1 cellular context compared by ENCODE assay signal in the genomic region with DNA sequence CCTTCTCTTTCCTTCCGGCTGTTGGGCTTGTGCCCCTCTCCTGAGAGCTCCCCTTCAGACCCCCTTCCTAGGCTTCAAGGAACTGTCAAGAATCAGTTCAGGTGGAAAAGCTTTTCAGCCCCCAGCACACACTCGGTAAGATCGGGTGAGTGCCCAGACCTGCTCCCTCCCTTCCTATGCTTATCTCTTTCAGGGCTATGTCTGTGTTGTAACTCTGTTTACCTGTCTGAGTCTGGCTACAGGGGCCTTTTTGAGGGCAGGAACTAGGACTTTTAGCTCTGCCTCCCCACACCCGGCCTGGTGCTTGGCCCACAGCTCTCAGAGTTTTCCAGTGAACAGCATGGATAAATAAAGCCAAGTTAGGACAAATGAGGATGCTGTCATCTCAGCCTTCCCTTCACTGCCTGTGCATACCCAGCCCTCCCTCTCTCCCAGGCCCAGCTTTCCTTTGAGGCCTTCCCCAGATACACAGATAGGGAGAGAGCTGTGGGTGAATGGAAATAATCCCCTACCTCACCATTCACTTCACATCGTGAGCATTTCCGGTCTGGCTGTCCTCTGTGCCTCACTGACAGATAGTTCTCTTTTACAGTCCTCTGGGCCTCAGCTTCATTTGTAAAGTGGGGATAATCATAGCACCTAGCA.
TF ChIP-seq lines count a peak whose summit lies in the region.

No MANE protein-coding gene starts in this region.

TF ChIP-seq in HepG2, 621 proteins besides CTCF, POLR2A, EP300 and RAD21 (continued from another document and continues in another):
- no peak for TF ChIP-seq ZNF703 (CRISPR knock-in tag; IDR thresholded peaks at IDR 0.05; ENCODE audit: borderline replicate concordance)
- TF ChIP-seq HMG20B (CRISPR knock-in tag; conservative IDR thresholded peaks at IDR 0.05), result no peak; the same call in 1 of the 2 replicates
- TF ChIP-seq ZNF709 (CRISPR knock-in tag; IDR thresholded peaks at IDR 0.05), result peak; percentile 61; the same call in 1 of the 2 replicates
- 0 out of 2 replicates have a peak, but pooled peaks have one; percentile 36 for TF ChIP-seq ZNF468 (CRISPR knock-in tag; IDR thresholded peaks at IDR 0.05)
- no peak for TF ChIP-seq XBP1 (CRISPR knock-in tag; IDR thresholded peaks at IDR 0.05)
- TF ChIP-seq ZNF317 (CRISPR knock-in tag; IDR thresholded peaks at IDR 0.05), result no peak; the same call in 1 of the 2 replicates
- no peak for TF ChIP-seq ZNF777 (CRISPR knock-in tag; IDR thresholded peaks at IDR 0.05)
- TF ChIP-seq RNF2 (conservative IDR thresholded peaks at IDR 0.05; ENCODE audit: low read depth), result no peak
- TF ChIP-seq FOXJ3 (CRISPR knock-in tag; IDR thresholded peaks at IDR 0.05; ENCODE audit: borderline replicate concordance), result peak; percentile 85
- TF ChIP-seq ZNF503 (CRISPR knock-in tag; IDR thresholded peaks at IDR 0.05), result peak; percentile 78
- TF ChIP-seq ZBTB3 (CRISPR knock-in tag; IDR thresholded peaks at IDR 0.05; ENCODE audit: borderline replicate concordance, low read depth), result 0 out of 2 replicates have a peak, but pooled peaks have one; percentile 27
- TF ChIP-seq ZFP90 (CRISPR knock-in tag; IDR thresholded peaks at IDR 0.05; ENCODE audit: borderline replicate concordance), result peak; percentile 93
- TF ChIP-seq ATAD3A (CRISPR knock-in tag; IDR thresholded peaks at IDR 0.05), result no peak
- no peak for TF ChIP-seq ZNF33A (CRISPR knock-in tag; IDR thresholded peaks at IDR 0.05; ENCODE audit: borderline replicate concordance)
- no peak for TF ChIP-seq XRCC5 (optimal IDR thresholded peaks at IDR 0.05; ENCODE audit: low read length)
- no peak for TF ChIP-seq ZBTB46 (CRISPR knock-in tag; IDR thresholded peaks at IDR 0.05; ENCODE audit: borderline replicate concordance)
- TF ChIP-seq ZNF451 (CRISPR knock-in tag; IDR thresholded peaks at IDR 0.05), result 0 out of 2 replicates have a peak, but pooled peaks have one; percentile 26
- TF ChIP-seq NFAT5 (CRISPR knock-in tag; IDR thresholded peaks at IDR 0.05), result peak; percentile 31; the same call in 1 of the 2 replicates
- TF ChIP-seq ZNF441 (CRISPR knock-in tag; IDR thresholded peaks at IDR 0.05; ENCODE audit: borderline replicate concordance), result peak; percentile 70; the same call in 1 of the 2 replicates
- peak; percentile 79; the same call in 1 of the 2 replicates for TF ChIP-seq MIER3 (CRISPR knock-in tag; IDR thresholded peaks at IDR 0.05; ENCODE audit: borderline replicate concordance)
- TF ChIP-seq KLF9 (CRISPR knock-in tag; IDR thresholded peaks at IDR 0.05; ENCODE audit: low read depth), result no peak
- TF ChIP-seq ZNF335 (CRISPR knock-in tag; IDR thresholded peaks at IDR 0.05), result peak; percentile 70
- no peak for TF ChIP-seq RAD51 (IDR thresholded peaks at IDR 0.05; ENCODE audit: borderline replicate concordance)
- peak; percentile 96 for TF ChIP-seq FOXO1 (CRISPR knock-in tag; IDR thresholded peaks at IDR 0.05)
- no peak for TF ChIP-seq NR0B2 (CRISPR knock-in tag; IDR thresholded peaks at IDR 0.05)
- TF ChIP-seq DPF2 (CRISPR knock-in tag; IDR thresholded peaks at IDR 0.05; ENCODE audit: borderline replicate concordance, low read depth), result peak; percentile 86
- TF ChIP-seq GATAD1 (CRISPR knock-in tag; IDR thresholded peaks at IDR 0.05), result no peak; the same call in 1 of the 2 replicates
- TF ChIP-seq ZNF609 (CRISPR knock-in tag; IDR thresholded peaks at IDR 0.05; ENCODE audit: borderline replicate concordance), result peak; percentile 81
- peak; percentile 44; the same call in 1 of the 2 replicates for TF ChIP-seq ZNF460 (CRISPR knock-in tag; IDR thresholded peaks at IDR 0.05; ENCODE audit: borderline replicate concordance)
- TF ChIP-seq, protein P1, sequence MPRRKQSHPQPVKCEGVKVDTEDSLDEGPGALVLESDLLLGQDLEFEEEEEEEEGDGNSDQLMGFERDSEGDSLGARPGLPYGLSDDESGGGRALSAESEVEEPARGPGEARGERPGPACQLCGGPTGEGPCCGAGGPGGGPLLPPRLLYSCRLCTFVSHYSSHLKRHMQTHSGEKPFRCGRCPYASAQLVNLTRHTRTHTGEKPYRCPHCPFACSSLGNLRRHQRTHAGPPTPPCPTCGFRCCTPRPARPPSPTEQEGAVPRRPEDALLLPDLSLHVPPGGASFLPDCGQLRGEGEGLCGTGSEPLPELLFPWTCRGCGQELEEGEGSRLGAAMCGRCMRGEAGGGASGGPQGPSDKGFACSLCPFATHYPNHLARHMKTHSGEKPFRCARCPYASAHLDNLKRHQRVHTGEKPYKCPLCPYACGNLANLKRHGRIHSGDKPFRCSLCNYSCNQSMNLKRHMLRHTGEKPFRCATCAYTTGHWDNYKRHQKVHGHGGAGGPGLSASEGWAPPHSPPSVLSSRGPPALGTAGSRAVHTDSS (CRISPR knock-in tag; conservative IDR thresholded peaks at IDR 0.05), result no peak
- TF ChIP-seq GFI1 (CRISPR knock-in tag; IDR thresholded peaks at IDR 0.05; ENCODE audit: borderline replicate concordance), result peak; percentile 80; the same call in 1 of the 2 replicates
- no peak for TF ChIP-seq JARID2 (CRISPR knock-in tag; IDR thresholded peaks at IDR 0.05; ENCODE audit: insufficient replicate concordance)
- TF ChIP-seq, protein P2, sequence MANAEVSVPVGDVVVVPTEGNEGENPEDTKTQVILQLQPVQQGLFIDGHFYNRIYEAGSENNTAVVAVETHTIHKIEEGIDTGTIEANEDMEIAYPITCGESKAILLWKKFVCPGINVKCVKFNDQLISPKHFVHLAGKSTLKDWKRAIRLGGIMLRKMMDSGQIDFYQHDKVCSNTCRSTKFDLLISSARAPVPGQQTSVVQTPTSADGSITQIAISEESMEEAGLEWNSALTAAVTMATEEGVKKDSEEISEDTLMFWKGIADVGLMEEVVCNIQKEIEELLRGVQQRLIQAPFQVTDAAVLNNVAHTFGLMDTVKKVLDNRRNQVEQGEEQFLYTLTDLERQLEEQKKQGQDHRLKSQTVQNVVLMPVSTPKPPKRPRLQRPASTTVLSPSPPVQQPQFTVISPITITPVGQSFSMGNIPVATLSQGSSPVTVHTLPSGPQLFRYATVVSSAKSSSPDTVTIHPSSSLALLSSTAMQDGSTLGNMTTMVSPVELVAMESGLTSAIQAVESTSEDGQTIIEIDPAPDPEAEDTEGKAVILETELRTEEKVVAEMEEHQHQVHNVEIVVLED (CRISPR knock-in tag; IDR thresholded peaks at IDR 0.05; ENCODE audit: borderline replicate concordance), result peak; percentile 66
- TF ChIP-seq ATF2 (CRISPR knock-in tag; IDR thresholded peaks at IDR 0.05), result peak; percentile 66; the same call in 1 of the 2 replicates
- no peak for TF ChIP-seq ZNF768 (CRISPR knock-in tag; IDR thresholded peaks at IDR 0.05)
